In genomic region chr7:79610301-79610700, GRCh38 we compare ENCODE assay signal across 21 cellular contexts.
DNase-seq lines count a peak whose midpoint lies in the region; ATAC-seq and TF ChIP-seq lines count a peak whose summit lies in the region.
"Had no signal": no experiment of that assay in that cellular context is flagged by ENCODE, and none has a peak within 500 bp of the region (broad histone marks: within the 10 kb centered on the region; RNA-seq: fewer than 3 reads in every experiment).

No MANE protein-coding gene starts in this region.

- H3K36me3 Mint-ChIP-seq in MCF 10A (ENCODE audit: insufficient read depth, unreplicated experiment) (no peaks in the 10 kb centered on the region), glutamatergic neuron (ENCODE audit: unreplicated experiment) (no peaks in the 10 kb centered on the region)
- no peaks in the 10 kb centered on the region for H3K36me3 Mint-ChIP-seq in naive thymus-derived CD8-positive, alpha-beta T cell
- no peaks in the 10 kb centered on the region for H3K36me3 Mint-ChIP-seq in CD8-positive, alpha-beta T cell
- H3K36me3 Mint-ChIP-seq: CD4-positive, alpha-beta memory T cell; stimulated activated memory B cell treated with anti-CD40 and anti-IgM and Interleukin-4, amounts not matched to agents 10 μg/mL and 1 μg/mL and 100 μg/mL, for 72 hours; type B pancreatic cell had no signal

- H3K27me3 ChIP-seq in mammary epithelial cell (ENCODE audit: insufficient read depth, low read length) (no peaks in the 10 kb centered on the region), WERI-Rb-1 (ENCODE audit: insufficient read depth, low read depth, severe bottlenecking) (no peaks in the 10 kb centered on the region), testis (no peaks in the 10 kb centered on the region)
- H3K27me3 ChIP-seq in CD8-positive, alpha-beta T cell (ENCODE audit: insufficient read depth, low read length): no peaks in the 10 kb centered on the region

- BruUV-seq in mammary epithelial cell (replicated peaks; lab: Mats Ljungman, UMichigan) (no TSS peak), MCF 10A (replicated peaks; lab: Mats Ljungman, UMichigan) (no TSS peak)

- 8% methylated on average over 1 of the region's 1 CpG for whole genome bisulfite sequencing in mammary epithelial cell (ENCODE audit: low coverage, missing lambda C conversion rate)
- 33 to 36% methylated on average over 1 of the region's 1 CpG for WGBS in testis, 2 donors

- intact Hi-C loops in mammary epithelial cell (cut with micrococcal nuclease) (no loop called here), MCF 10A (cut with micrococcal nuclease) (no loop called here), testis (cut with DNase I; ENCODE audit: low total_unique reads) (no loop called here)
- intact Hi-C loops in CD8-positive, alpha-beta T cell (cut with DNase I, micrococcal nuclease): no loop called here

- H3K4me3 Mint-ChIP-seq in MCF 10A (ENCODE audit: unreplicated experiment) (no peak overlapping the region), glutamatergic neuron (ENCODE audit: unreplicated experiment) (no peak overlapping the region)
- no peak overlapping the region for H3K4me3 Mint-ChIP-seq in naive thymus-derived CD8-positive, alpha-beta T cell
- no peak overlapping the region for H3K4me3 Mint-ChIP-seq in CD8-positive, alpha-beta T cell
- H3K4me3 Mint-ChIP-seq: CD4-positive, alpha-beta memory T cell; dendritic cell treated with granulocyte-macrophage colony-stimulating factor and Interleukin-4, amounts not matched to agents 40 ng/mL and 50 ng/mL, for 4 days; nephron progenitor cell; stimulated activated memory B cell treated with anti-CD40 and anti-IgM and Interleukin-4, amounts not matched to agents 10 μg/mL and 1 μg/mL and 100 μg/mL, for 72 hours; type B pancreatic cell had no signal

- no peak for TF ChIP-seq POLR2A in testis (IDR thresholded peaks at IDR 0.05)

- dilution Hi-C loops in mammary epithelial cell (cut with HindIII; ENCODE audit: low sequenced_read_pairs): no loop called here

- in situ Hi-C loops in mammary epithelial cell (cut with MboI; ENCODE audit: low sequenced_read_pairs in 2 of 2): no loop called here

- CTCF ChIA-PET in mammary epithelial cell (lab: Charles Lee; ENCODE audit: low non-redundant PET): no interaction called here
- CTCF ChIA-PET in MCF 10A (lab: Yijun Ruan, JAX): no interaction called here
- CTCF ChIA-PET in CD8-positive, alpha-beta T cell (lab: Charles Lee): no interaction called here

- H3K9me3 ChIP-seq in mammary epithelial cell (replicated peaks; ENCODE audit: insufficient read depth, low read length) (no peaks in the 10 kb centered on the region), WERI-Rb-1 (ENCODE audit: severe bottlenecking) (no peaks in the 10 kb centered on the region), testis (no peaks in the 10 kb centered on the region)
- H3K9me3 ChIP-seq in CD8-positive, alpha-beta T cell (ENCODE audit: low read length): no peaks in the 10 kb centered on the region

- no peak overlapping the region for H2AFZ ChIP-seq in mammary epithelial cell (ENCODE audit: low read depth, low read length)

- peak; percentile 41 for DNase-seq in mammary epithelial cell
- no peak for DNase-seq in MCF 10A (ENCODE audit: unreplicated experiment)
- DNase-seq in WERI-Rb-1: no peak
- no peak for DNase-seq in glutamatergic neuron
- no peak for DNase-seq in testis
- no peak for DNase-seq in naive thymus-derived CD8-positive, alpha-beta T cell
- DNase-seq in CD8-positive, alpha-beta T cell: no peak
- DNase-seq in NCI-H2107 treated with DMSO at 0.1 percent for 48 hours (lab: John Stamatoyannopoulos, UW; ENCODE audit: unreplicated experiment): no peak
- DNase-seq: 8988T; activated CD4-positive, CD25-positive, alpha-beta regulatory T cell treated with anti-CD3 and anti-CD28 coated beads, Interleukin-2, amount 50 U/mL, for 72 hours; aorta; CD4-positive, alpha-beta memory T cell; NCI-H1048; NCI-H2081; NCI-H526; nephron progenitor cell had no signal

- H3K79me2 ChIP-seq in mammary epithelial cell (ENCODE audit: insufficient read depth, low read length): no peaks in the 10 kb centered on the region

- H3K27me3 Mint-ChIP-seq in MCF 10A (ENCODE audit: insufficient read depth, unreplicated experiment): peaks cover 58% of the 10 kb centered on the region
- H3K27me3 Mint-ChIP-seq in glutamatergic neuron (ENCODE audit: unreplicated experiment): no peaks in the 10 kb centered on the region
- H3K27me3 Mint-ChIP-seq in naive thymus-derived CD8-positive, alpha-beta T cell: peaks cover 0 to under 1% (median 0%) of the 10 kb centered on the region in 5 donors
- no peaks in the 10 kb centered on the region for H3K27me3 Mint-ChIP-seq in CD8-positive, alpha-beta T cell (ENCODE audit: low read depth)
- H3K27me3 Mint-ChIP-seq: CD4-positive, alpha-beta memory T cell; dendritic cell treated with granulocyte-macrophage colony-stimulating factor and Interleukin-4, amounts not matched to agents 40 ng/mL and 50 ng/mL, for 4 days; stimulated activated memory B cell treated with anti-CD40 and anti-IgM and Interleukin-4, amounts not matched to agents 10 μg/mL and 1 μg/mL and 100 μg/mL, for 72 hours; type B pancreatic cell had no signal

- TF ChIP-seq CTCF in mammary epithelial cell (conservative IDR thresholded peaks at IDR 0.05 in 1 of 2, IDR thresholded peaks at IDR 0.05 in 1 of 2; ENCODE audit: extremely low read depth in 1 of 2, insufficient read depth in 1 of 2, low read depth in 1 of 2, low read length in 2 of 2) (no peak), MCF 10A (IDR thresholded peaks at IDR 0.05; ENCODE audit: unreplicated experiment) (no peak), WERI-Rb-1 (IDR thresholded peaks at IDR 0.05; ENCODE audit: low read depth, low read length) (no peak), glutamatergic neuron (IDR thresholded peaks at IDR 0.05; ENCODE audit: partially characterized antibody, unreplicated experiment) (no peak), testis (IDR thresholded peaks at IDR 0.05) (no peak)
- no peak for TF ChIP-seq CTCF in CD8-positive, alpha-beta T cell (IDR thresholded peaks at IDR 0.05)

- POLR2A ChIA-PET in MCF 10A (lab: Yijun Ruan, JAX): no interaction called here
- POLR2A ChIA-PET in naive thymus-derived CD8-positive, alpha-beta T cell (lab: Charles Lee): no interaction called here
- POLR2A ChIA-PET in CD8-positive, alpha-beta T cell (lab: Charles Lee): no interaction called here

- no peaks in the 10 kb centered on the region for H3K9me3 Mint-ChIP-seq in MCF 10A (ENCODE audit: unreplicated experiment)
- no peaks in the 10 kb centered on the region for H3K9me3 Mint-ChIP-seq in glutamatergic neuron (ENCODE audit: unreplicated experiment)
- no peaks in the 10 kb centered on the region for H3K9me3 Mint-ChIP-seq in naive thymus-derived CD8-positive, alpha-beta T cell
- H3K9me3 Mint-ChIP-seq in CD8-positive, alpha-beta T cell: no peaks in the 10 kb centered on the region
- H3K9me3 Mint-ChIP-seq: dendritic cell treated with granulocyte-macrophage colony-stimulating factor and Interleukin-4, amounts not matched to agents 40 ng/mL and 50 ng/mL, for 4 days had no signal

- no peaks in the 10 kb centered on the region for H4K20me1 ChIP-seq in mammary epithelial cell (ENCODE audit: insufficient read depth, low read length)

- no peaks in the 10 kb centered on the region for H3K4me1 Mint-ChIP-seq in MCF 10A (ENCODE audit: insufficient read depth, unreplicated experiment)
- peaks cover 6% of the 10 kb centered on the region for H3K4me1 Mint-ChIP-seq in glutamatergic neuron (ENCODE audit: low read depth, unreplicated experiment)
- no peaks in the 10 kb centered on the region for H3K4me1 Mint-ChIP-seq in naive thymus-derived CD8-positive, alpha-beta T cell
- H3K4me1 Mint-ChIP-seq in CD8-positive, alpha-beta T cell (ENCODE audit: low read depth): no peaks in the 10 kb centered on the region
- H3K4me1 Mint-ChIP-seq: CD4-positive, alpha-beta memory T cell; nephron progenitor cell; stimulated activated memory B cell treated with anti-CD40 and anti-IgM and Interleukin-4, amounts not matched to agents 10 μg/mL and 1 μg/mL and 100 μg/mL, for 72 hours had no signal

- H3K4me3 ChIP-seq in mammary epithelial cell (replicated peaks in 1 of 3; ENCODE audit: insufficient read depth in 1 of 3, low read depth in 2 of 3, low read length in 3 of 3): no peak overlapping the region
- no peak overlapping the region for H3K4me3 ChIP-seq in WERI-Rb-1 (ENCODE audit: low read depth, low read length)
- H3K4me3 ChIP-seq in testis: no peak overlapping the region
- no peak overlapping the region for H3K4me3 ChIP-seq in CD8-positive, alpha-beta T cell (ENCODE audit: low read depth, low read length)
- H3K4me3 ChIP-seq: K562, lung had no signal

- H3K36me3 ChIP-seq in mammary epithelial cell (ENCODE audit: insufficient read depth, low read length): no peaks in the 10 kb centered on the region
- no peaks in the 10 kb centered on the region for H3K36me3 ChIP-seq in WERI-Rb-1
- H3K36me3 ChIP-seq in testis (ENCODE audit: low read depth, missing control alignments): no peaks in the 10 kb centered on the region
- no peaks in the 10 kb centered on the region for H3K36me3 ChIP-seq in CD8-positive, alpha-beta T cell (ENCODE audit: insufficient read depth, low read length)

- H3K27ac ChIP-seq in mammary epithelial cell (ENCODE audit: insufficient read depth, low read depth, low read length) (no peak overlapping the region), WERI-Rb-1 (peak overlapping the region; percentile 11; the same call in 1 of the 2 replicates), testis (peak overlapping the region; percentile 31 to 55)
- H3K27ac ChIP-seq in CD8-positive, alpha-beta T cell (ENCODE audit: low read depth, low read length): no peak overlapping the region

- H3K9ac ChIP-seq in mammary epithelial cell (ENCODE audit: insufficient read depth, low read length): no peak overlapping the region

- H3K4me2 ChIP-seq in mammary epithelial cell (ENCODE audit: insufficient read depth, low read depth, low read length): no peak overlapping the region

- no peak for ATAC-seq in naive thymus-derived CD8-positive, alpha-beta T cell
- no peak for ATAC-seq in CD8-positive, alpha-beta T cell
- ATAC-seq: K562; stimulated activated memory B cell treated with anti-CD40 and anti-IgM and Interleukin-4, amounts not matched to agents 10 μg/mL and 1 μg/mL and 100 μg/mL, for 72 hours had no signal

- H3K4me1 ChIP-seq in mammary epithelial cell (ENCODE audit: insufficient read depth, low read length): no peaks in the 10 kb centered on the region
- H3K4me1 ChIP-seq in testis: peaks cover 5% of the 10 kb centered on the region
- no peaks in the 10 kb centered on the region for H3K4me1 ChIP-seq in CD8-positive, alpha-beta T cell (ENCODE audit: insufficient read depth, low read length)

- H3K27ac Mint-ChIP-seq in MCF 10A (ENCODE audit: low read depth, unreplicated experiment) (no peak overlapping the region), glutamatergic neuron (ENCODE audit: unreplicated experiment) (peak overlapping the region; percentile 80)
- no peak overlapping the region for H3K27ac Mint-ChIP-seq in naive thymus-derived CD8-positive, alpha-beta T cell
- H3K27ac Mint-ChIP-seq in CD8-positive, alpha-beta T cell: no peak overlapping the region
- H3K27ac Mint-ChIP-seq: CD4-positive, alpha-beta memory T cell; dendritic cell treated with granulocyte-macrophage colony-stimulating factor and Interleukin-4, amounts not matched to agents 40 ng/mL and 50 ng/mL, for 4 days; nephron progenitor cell; stimulated activated memory B cell treated with anti-CD40 and anti-IgM and Interleukin-4, amounts not matched to agents 10 μg/mL and 1 μg/mL and 100 μg/mL, for 72 hours; type B pancreatic cell had no signal

Comparison
In these comparisons a context has a peak if more than half of its experiments do, and no peak if none do; other contexts are left out.
1. H3K27ac ChIP-seq: peak in WERI-Rb-1 (single experiment) and testis (2 of 2); none in mammary epithelial cell (single experiment) and CD8-positive, alpha-beta T cell (single experiment).